In the genomic region with DNA sequence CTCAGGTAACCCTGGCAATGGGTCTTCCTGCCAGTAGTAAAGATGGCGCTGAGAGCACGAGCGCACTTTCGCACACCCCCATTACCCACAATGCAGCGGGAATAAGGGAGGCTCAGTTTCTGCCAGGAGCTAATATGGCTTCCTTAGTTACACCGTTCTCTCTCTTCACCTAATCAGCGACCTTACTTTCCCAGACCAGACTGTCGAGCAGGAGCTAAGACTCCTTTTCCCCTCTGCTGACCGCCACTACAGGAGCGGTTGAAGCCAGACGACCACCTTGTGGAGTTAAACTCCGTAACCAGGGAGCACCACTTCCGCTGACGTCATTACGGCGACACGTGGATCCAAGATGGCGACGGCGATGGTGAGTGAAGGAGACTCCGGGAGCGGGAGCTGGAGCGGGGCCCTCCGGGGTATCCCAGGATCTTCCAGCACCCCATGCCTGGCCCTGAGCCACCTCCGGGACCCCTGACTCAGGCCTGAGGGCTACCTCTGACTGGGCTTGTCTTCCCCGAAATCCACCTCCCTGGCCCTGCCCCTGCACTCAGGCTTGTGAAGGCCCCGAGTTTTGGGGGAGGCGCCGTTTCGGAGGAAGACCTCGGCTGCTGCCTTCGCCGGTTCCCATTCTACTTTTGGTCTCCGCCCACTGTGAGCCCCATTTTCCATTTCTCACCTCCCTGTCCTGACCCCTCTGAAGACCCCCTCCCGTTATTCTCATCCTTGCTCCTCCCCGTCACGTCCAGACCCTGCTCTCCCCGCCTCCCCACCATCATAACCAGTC, we compare ENCODE assay signal across 1 cellular context.
TF ChIP-seq lines count a peak whose summit lies in the region.

A gene with protein sequence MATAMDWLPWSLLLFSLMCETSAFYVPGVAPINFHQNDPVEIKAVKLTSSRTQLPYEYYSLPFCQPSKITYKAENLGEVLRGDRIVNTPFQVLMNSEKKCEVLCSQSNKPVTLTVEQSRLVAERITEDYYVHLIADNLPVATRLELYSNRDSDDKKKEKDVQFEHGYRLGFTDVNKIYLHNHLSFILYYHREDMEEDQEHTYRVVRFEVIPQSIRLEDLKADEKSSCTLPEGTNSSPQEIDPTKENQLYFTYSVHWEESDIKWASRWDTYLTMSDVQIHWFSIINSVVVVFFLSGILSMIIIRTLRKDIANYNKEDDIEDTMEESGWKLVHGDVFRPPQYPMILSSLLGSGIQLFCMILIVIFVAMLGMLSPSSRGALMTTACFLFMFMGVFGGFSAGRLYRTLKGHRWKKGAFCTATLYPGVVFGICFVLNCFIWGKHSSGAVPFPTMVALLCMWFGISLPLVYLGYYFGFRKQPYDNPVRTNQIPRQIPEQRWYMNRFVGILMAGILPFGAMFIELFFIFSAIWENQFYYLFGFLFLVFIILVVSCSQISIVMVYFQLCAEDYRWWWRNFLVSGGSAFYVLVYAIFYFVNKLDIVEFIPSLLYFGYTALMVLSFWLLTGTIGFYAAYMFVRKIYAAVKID (plus strand): TSS at position 323 of the 781 bp plus-strand sequence. CDS start 27 bp downstream, at position 350.

TF ChIP-seq in HepG2, 621 proteins besides CTCF, POLR2A, EP300 and RAD21 (continued from another document and continues in another):
- TF ChIP-seq ZMAT3 (CRISPR knock-in tag; conservative IDR thresholded peaks at IDR 0.05) (peak; percentile 80), NPAS2 (CRISPR knock-in tag; IDR thresholded peaks at IDR 0.05; ENCODE audit: borderline replicate concordance) (0 out of 2 replicates have a peak, but pooled peaks have one; percentile 80), ZFX (CRISPR knock-in tag; IDR thresholded peaks at IDR 0.05; ENCODE audit: low read depth) (peak; percentile 99), ONECUT2 (CRISPR knock-in tag; IDR thresholded peaks at IDR 0.05) (peak; percentile 50; the same call in 1 of the 2 replicates), ZNF616 (CRISPR knock-in tag; IDR thresholded peaks at IDR 0.05; ENCODE audit: low read depth) (peak; percentile 31; the same call in 1 of the 2 replicates), REXO4 (CRISPR knock-in tag; IDR thresholded peaks at IDR 0.05; ENCODE audit: borderline replicate concordance) (peak; percentile 68; the same call in 1 of the 2 replicates), ZNF460 (CRISPR knock-in tag; IDR thresholded peaks at IDR 0.05; ENCODE audit: borderline replicate concordance) (no peak; the same call in 1 of the 2 replicates), FOXM1 (CRISPR knock-in tag; IDR thresholded peaks at IDR 0.05) (0 out of 2 replicates have a peak, but pooled peaks have one; percentile 76), RFXAP (CRISPR knock-in tag; IDR thresholded peaks at IDR 0.05; ENCODE audit: borderline replicate concordance) (peak; percentile 92; the same call in 1 of the 2 replicates), HNF4A (CRISPR knock-in tag; IDR thresholded peaks at IDR 0.05) (no peak; the same call in 1 of the 2 replicates), ZNF777 (CRISPR knock-in tag; IDR thresholded peaks at IDR 0.05) (peak; percentile 67), MEF2D (CRISPR knock-in tag; IDR thresholded peaks at IDR 0.05) (peak; percentile 90), ZNF20 (CRISPR knock-in tag; IDR thresholded peaks at IDR 0.05) (0 out of 2 replicates have a peak, but pooled peaks have one; percentile 82), ETV6 (CRISPR knock-in tag; conservative IDR thresholded peaks at IDR 0.05) (peak; percentile 96), GABPB1 (CRISPR knock-in tag; IDR thresholded peaks at IDR 0.05) (peak; percentile 99), HMG20A (CRISPR knock-in tag; IDR thresholded peaks at IDR 0.05; ENCODE audit: borderline replicate concordance) (no peak), TAF15 (IDR thresholded peaks at IDR 0.05; ENCODE audit: low read depth, low read length, poor library complexity, severe bottlenecking) (no peak), PHF21A (CRISPR knock-in tag; IDR thresholded peaks at IDR 0.05) (peak; percentile 79; the same call in 1 of the 2 replicates), ZFP62 (CRISPR knock-in tag; IDR thresholded peaks at IDR 0.05) (peak; percentile 82; the same call in 1 of the 2 replicates), NFE2L1 (CRISPR knock-in tag; IDR thresholded peaks at IDR 0.05; ENCODE audit: borderline replicate concordance) (peak; percentile 89; the same call in 1 of the 2 replicates), ZNF564 (CRISPR knock-in tag; IDR thresholded peaks at IDR 0.05) (peak; percentile 78; the same call in 1 of the 2 replicates), HNRNPK (IDR thresholded peaks at IDR 0.05; ENCODE audit: low read depth, low read length, poor library complexity, severe bottlenecking) (no peak), TARDBP (CRISPR knock-in tag; IDR thresholded peaks at IDR 0.05) (no peak; the same call in none of the 2 replicates)
- TF ChIP-seq, protein P1, sequence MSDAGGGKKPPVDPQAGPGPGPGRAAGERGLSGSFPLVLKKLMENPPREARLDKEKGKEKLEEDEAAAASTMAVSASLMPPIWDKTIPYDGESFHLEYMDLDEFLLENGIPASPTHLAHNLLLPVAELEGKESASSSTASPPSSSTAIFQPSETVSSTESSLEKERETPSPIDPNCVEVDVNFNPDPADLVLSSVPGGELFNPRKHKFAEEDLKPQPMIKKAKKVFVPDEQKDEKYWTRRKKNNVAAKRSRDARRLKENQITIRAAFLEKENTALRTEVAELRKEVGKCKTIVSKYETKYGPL (CRISPR knock-in tag; IDR thresholded peaks at IDR 0.05): peak; percentile 86
- TF ChIP-seq, protein P2, sequence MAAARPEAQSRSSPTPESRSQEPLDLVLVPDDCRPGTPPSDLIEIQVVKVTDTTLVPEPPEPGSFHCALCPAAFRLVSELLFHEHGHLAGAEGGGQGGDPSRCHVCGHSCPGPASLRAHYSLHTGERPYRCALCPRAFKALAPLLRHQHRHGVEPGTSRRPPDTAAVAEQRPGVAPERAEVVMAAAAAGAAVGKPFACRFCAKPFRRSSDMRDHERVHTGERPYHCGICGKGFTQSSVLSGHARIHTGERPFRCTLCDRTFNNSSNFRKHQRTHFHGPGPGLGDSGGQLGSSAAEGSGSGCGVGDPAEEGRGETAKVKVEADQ (CRISPR knock-in tag; IDR thresholded peaks at IDR 0.05; ENCODE audit: borderline replicate concordance): peak; percentile 63; the same call in 1 of the 2 replicates
- TF ChIP-seq, protein P3, sequence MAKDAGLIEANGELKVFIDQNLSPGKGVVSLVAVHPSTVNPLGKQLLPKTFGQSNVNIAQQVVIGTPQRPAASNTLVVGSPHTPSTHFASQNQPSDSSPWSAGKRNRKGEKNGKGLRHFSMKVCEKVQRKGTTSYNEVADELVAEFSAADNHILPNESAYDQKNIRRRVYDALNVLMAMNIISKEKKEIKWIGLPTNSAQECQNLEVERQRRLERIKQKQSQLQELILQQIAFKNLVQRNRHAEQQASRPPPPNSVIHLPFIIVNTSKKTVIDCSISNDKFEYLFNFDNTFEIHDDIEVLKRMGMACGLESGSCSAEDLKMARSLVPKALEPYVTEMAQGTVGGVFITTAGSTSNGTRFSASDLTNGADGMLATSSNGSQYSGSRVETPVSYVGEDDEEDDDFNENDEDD (CRISPR knock-in tag; IDR thresholded peaks at IDR 0.05; ENCODE audit: borderline replicate concordance): peak; percentile 79; the same call in 1 of the 2 replicates
- TF ChIP-seq, protein P4, sequence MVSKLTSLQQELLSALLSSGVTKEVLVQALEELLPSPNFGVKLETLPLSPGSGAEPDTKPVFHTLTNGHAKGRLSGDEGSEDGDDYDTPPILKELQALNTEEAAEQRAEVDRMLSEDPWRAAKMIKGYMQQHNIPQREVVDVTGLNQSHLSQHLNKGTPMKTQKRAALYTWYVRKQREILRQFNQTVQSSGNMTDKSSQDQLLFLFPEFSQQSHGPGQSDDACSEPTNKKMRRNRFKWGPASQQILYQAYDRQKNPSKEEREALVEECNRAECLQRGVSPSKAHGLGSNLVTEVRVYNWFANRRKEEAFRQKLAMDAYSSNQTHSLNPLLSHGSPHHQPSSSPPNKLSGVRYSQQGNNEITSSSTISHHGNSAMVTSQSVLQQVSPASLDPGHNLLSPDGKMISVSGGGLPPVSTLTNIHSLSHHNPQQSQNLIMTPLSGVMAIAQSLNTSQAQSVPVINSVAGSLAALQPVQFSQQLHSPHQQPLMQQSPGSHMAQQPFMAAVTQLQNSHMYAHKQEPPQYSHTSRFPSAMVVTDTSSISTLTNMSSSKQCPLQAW (CRISPR knock-in tag; IDR thresholded peaks at IDR 0.05): peak; percentile 94
- TF ChIP-seq, protein P5, sequence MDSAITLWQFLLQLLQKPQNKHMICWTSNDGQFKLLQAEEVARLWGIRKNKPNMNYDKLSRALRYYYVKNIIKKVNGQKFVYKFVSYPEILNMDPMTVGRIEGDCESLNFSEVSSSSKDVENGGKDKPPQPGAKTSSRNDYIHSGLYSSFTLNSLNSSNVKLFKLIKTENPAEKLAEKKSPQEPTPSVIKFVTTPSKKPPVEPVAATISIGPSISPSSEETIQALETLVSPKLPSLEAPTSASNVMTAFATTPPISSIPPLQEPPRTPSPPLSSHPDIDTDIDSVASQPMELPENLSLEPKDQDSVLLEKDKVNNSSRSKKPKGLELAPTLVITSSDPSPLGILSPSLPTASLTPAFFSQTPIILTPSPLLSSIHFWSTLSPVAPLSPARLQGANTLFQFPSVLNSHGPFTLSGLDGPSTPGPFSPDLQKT (CRISPR knock-in tag; IDR thresholded peaks at IDR 0.05; ENCODE audit: borderline replicate concordance): peak; percentile 58; the same call in 1 of the 2 replicates
- TF ChIP-seq, protein P6, sequence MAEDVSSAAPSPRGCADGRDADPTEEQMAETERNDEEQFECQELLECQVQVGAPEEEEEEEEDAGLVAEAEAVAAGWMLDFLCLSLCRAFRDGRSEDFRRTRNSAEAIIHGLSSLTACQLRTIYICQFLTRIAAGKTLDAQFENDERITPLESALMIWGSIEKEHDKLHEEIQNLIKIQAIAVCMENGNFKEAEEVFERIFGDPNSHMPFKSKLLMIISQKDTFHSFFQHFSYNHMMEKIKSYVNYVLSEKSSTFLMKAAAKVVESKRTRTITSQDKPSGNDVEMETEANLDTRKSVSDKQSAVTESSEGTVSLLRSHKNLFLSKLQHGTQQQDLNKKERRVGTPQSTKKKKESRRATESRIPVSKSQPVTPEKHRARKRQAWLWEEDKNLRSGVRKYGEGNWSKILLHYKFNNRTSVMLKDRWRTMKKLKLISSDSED (CRISPR knock-in tag; IDR thresholded peaks at IDR 0.05): no peak
- TF ChIP-seq, protein P7, sequence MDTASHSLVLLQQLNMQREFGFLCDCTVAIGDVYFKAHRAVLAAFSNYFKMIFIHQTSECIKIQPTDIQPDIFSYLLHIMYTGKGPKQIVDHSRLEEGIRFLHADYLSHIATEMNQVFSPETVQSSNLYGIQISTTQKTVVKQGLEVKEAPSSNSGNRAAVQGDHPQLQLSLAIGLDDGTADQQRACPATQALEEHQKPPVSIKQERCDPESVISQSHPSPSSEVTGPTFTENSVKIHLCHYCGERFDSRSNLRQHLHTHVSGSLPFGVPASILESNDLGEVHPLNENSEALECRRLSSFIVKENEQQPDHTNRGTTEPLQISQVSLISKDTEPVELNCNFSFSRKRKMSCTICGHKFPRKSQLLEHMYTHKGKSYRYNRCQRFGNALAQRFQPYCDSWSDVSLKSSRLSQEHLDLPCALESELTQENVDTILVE (CRISPR knock-in tag; IDR thresholded peaks at IDR 0.05): peak; percentile 91
- TF ChIP-seq, protein P8, sequence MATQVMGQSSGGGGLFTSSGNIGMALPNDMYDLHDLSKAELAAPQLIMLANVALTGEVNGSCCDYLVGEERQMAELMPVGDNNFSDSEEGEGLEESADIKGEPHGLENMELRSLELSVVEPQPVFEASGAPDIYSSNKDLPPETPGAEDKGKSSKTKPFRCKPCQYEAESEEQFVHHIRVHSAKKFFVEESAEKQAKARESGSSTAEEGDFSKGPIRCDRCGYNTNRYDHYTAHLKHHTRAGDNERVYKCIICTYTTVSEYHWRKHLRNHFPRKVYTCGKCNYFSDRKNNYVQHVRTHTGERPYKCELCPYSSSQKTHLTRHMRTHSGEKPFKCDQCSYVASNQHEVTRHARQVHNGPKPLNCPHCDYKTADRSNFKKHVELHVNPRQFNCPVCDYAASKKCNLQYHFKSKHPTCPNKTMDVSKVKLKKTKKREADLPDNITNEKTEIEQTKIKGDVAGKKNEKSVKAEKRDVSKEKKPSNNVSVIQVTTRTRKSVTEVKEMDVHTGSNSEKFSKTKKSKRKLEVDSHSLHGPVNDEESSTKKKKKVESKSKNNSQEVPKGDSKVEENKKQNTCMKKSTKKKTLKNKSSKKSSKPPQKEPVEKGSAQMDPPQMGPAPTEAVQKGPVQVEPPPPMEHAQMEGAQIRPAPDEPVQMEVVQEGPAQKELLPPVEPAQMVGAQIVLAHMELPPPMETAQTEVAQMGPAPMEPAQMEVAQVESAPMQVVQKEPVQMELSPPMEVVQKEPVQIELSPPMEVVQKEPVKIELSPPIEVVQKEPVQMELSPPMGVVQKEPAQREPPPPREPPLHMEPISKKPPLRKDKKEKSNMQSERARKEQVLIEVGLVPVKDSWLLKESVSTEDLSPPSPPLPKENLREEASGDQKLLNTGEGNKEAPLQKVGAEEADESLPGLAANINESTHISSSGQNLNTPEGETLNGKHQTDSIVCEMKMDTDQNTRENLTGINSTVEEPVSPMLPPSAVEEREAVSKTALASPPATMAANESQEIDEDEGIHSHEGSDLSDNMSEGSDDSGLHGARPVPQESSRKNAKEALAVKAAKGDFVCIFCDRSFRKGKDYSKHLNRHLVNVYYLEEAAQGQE (IDR thresholded peaks at IDR 0.05; ENCODE audit: borderline replicate concordance in 1 of 2, low read depth in 1 of 2, low read length in 2 of 2): peak in 1 of 2 experiments; percentile 77; a peak in 1 of 4 replicates
- TF ChIP-seq, protein P9, sequence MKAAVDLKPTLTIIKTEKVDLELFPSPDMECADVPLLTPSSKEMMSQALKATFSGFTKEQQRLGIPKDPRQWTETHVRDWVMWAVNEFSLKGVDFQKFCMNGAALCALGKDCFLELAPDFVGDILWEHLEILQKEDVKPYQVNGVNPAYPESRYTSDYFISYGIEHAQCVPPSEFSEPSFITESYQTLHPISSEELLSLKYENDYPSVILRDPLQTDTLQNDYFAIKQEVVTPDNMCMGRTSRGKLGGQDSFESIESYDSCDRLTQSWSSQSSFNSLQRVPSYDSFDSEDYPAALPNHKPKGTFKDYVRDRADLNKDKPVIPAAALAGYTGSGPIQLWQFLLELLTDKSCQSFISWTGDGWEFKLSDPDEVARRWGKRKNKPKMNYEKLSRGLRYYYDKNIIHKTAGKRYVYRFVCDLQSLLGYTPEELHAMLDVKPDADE (CRISPR knock-in tag; IDR thresholded peaks at IDR 0.05): peak; percentile 88
- TF ChIP-seq, protein P10, sequence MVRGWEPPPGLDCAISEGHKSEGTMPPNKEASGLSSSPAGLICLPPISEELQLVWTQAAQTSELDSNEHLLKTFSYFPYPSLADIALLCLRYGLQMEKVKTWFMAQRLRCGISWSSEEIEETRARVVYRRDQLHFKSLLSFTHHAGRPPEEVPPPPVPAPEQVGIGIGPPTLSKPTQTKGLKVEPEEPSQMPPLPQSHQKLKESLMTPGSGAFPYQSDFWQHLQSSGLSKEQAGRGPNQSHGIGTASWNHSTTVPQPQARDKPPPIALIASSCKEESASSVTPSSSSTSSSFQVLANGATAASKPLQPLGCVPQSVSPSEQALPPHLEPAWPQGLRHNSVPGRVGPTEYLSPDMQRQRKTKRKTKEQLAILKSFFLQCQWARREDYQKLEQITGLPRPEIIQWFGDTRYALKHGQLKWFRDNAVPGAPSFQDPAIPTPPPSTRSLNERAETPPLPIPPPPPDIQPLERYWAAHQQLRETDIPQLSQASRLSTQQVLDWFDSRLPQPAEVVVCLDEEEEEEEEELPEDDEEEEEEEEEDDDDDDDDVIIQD (CRISPR knock-in tag; IDR thresholded peaks at IDR 0.05; ENCODE audit: low read depth): peak; percentile 76; the same call in 1 of the 2 replicates
